ENCODE assay signal across 23 cellular contexts in genomic region chr2:48337871-48338270, GRCh38.
"Had no signal": no experiment of that assay in that cellular context is flagged by ENCODE, and none has a peak within 500 bp of the region (broad histone marks: within the 10 kb centered on the region; RNA-seq: fewer than 3 reads in every experiment).

No MANE protein-coding gene starts in this region.

- H3K27ac ChIP-seq: coronary artery, esophagus muscularis mucosa, gastrocnemius medialis, heart right ventricle, left lung, lower lobe of right lung had no signal

- H3K36me3 ChIP-seq: esophagus muscularis mucosa, gastrocnemius medialis, heart right ventricle, left lung, lower lobe of right lung had no signal

- H3K4me3 ChIP-seq: coronary artery, dorsolateral prefrontal cortex, esophagus muscularis mucosa, gastrocnemius medialis, heart right ventricle, left lung, lower lobe of right lung had no signal

- ATAC-seq: gastrocnemius medialis; heart right ventricle; left cardiac atrium; left lung; left ventricle myocardium superior; lower lobe of right lung; naive thymus-derived CD4-positive, alpha-beta T cell had no signal

- FAIRE-seq: colon, endothelial cell of umbilical vein, islet of Langerhans, keratinocyte had no signal

- DNase-seq: dermis blood vessel endothelial cell; dorsolateral prefrontal cortex; effector CD4-positive, alpha-beta T cell; effector memory CD4-positive, alpha-beta T cell; foreskin melanocyte; gastrocnemius medialis; glutamatergic neuron; head of caudate nucleus; heart right ventricle; hippocampal formation; left cardiac atrium; left lung; left ventricle myocardium superior; lower lobe of right lung; mesenchymal stem cell; midbrain; naive thymus-derived CD4-positive, alpha-beta T cell had no signal

- H3K27me3 ChIP-seq: dorsolateral prefrontal cortex, esophagus muscularis mucosa, gastrocnemius medialis, heart right ventricle, left lung had no signal

- H3K27me3 Mint-ChIP-seq: naive thymus-derived CD4-positive, alpha-beta T cell had no signal

- H3K9me3 ChIP-seq: esophagus muscularis mucosa, gastrocnemius medialis, heart right ventricle, left lung, lower lobe of right lung had no signal
